ENCODE assay signal across 1 cellular context in the genomic region with DNA sequence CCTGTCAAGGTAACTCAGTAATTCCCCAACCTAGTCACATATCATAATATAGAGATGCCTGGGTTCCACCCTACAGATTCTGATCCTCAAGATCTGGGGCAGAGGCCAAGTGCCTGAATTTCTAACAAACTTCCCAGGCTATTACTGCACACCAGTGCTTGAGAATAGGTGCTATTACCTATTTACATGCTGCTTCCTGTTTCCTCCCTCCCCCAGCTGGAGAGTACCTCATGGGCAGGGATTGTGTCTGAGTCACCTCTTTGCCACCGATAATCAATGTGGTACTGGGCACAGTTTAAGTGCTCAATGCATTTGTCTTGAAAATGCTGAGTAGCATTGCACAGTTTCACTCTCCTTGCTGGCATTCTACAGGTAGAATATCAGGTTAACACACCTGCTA.
TF ChIP-seq lines count a peak whose summit lies in the region.

No MANE protein-coding gene starts in this region.

TF ChIP-seq in GM12878, 131 proteins besides CTCF, POLR2A, EP300 and RAD21 (continued from another document):
- TF ChIP-seq TCF3 (IDR thresholded peaks at IDR 0.05; ENCODE audit: borderline replicate concordance, insufficient read depth, low read depth, low read length) (no peak), BCL11A (IDR thresholded peaks at IDR 0.05; ENCODE audit: low read depth, low read length) (no peak), NRF1 (conservative IDR thresholded peaks at IDR 0.05; ENCODE audit: low read depth, low read length) (no peak)
